In genomic region chr14:87386453-87386980, GRCh38 we compare ENCODE assay signal across 17 cellular contexts.
DNase-seq lines count a peak whose midpoint lies in the region; ATAC-seq, FAIRE-seq and TF ChIP-seq lines count a peak whose summit lies in the region.
"Had no signal": no experiment of that assay in that cellular context is flagged by ENCODE, and none has a peak within 500 bp of the region (broad histone marks: within the 10 kb centered on the region; RNA-seq: fewer than 3 reads in every experiment).

No MANE protein-coding gene starts in this region.

- FAIRE-seq in endometrium (lab: Jason Lieb, UNC) = peak; percentile 92
- FAIRE-seq: GM12892, H1 had no signal

- peak overlapping the region; percentile 42 to 72 for H3K27ac ChIP-seq in uterus
- H3K27ac ChIP-seq: KMS-11 had no signal

- intact Hi-C loops in uterus (cut with DNase I; ENCODE audit: low total_unique reads) = no loop called here
- intact Hi-C loops in posterior cingulate gyrus (cut with DNase I) = no loop called here

- no peak for TF ChIP-seq CTCF in uterus (IDR thresholded peaks at IDR 0.05)

- no peak for TF ChIP-seq POLR2A in uterus (IDR thresholded peaks at IDR 0.05)

- DNase-seq in SIG-M5 treated with dmso at 0.1 percent for 504 hours (lab: John Stamatoyannopoulos, UW; ENCODE audit: unreplicated experiment) = peak; percentile 52
- DNase-seq in SIG-M5 (lab: John Stamatoyannopoulos, UW) = no peak
- DNase-seq in NOMO-1 treated with dmso at 0.1 percent for 144 hours (lab: John Stamatoyannopoulos, UW; ENCODE audit: unreplicated experiment) = peak; percentile 77
- no peak for DNase-seq in uterus
- DNase-seq in posterior cingulate gyrus = no peak
- no peak for DNase-seq in DMS 273 (lab: John Stamatoyannopoulos, UW; ENCODE audit: unreplicated experiment)
- DNase-seq: 8988T, MM.1S, NCI-H1436 treated with DMSO at 0.1 percent for 48 hours, NCI-H2081, NCI-H510A, T-helper 1 cell had no signal

- no peaks in the 10 kb centered on the region for H3K9me3 ChIP-seq in uterus

- H3K4me3 ChIP-seq in uterus = no peak overlapping the region

- no peaks in the 10 kb centered on the region for H3K27me3 ChIP-seq in uterus

- peaks cover 0 to 9% of the 10 kb centered on the region in 2 donors for H3K4me1 ChIP-seq in uterus

- ATAC-seq in GM21360 (IDR thresholded peaks at IDR 0.05; ENCODE audit: unreplicated experiment) = no peak

- no peaks in the 10 kb centered on the region for H3K36me3 ChIP-seq in uterus

Comparison
In these comparisons a context has a peak if more than half of its experiments do, and no peak if none do; other contexts are left out.
1. DNase-seq: peak in SIG-M5 treated with dmso at 0.1 percent for 504 hours (single experiment) and NOMO-1 treated with dmso at 0.1 percent for 144 hours (single experiment); none in SIG-M5 (single experiment), uterus (0 of 2), posterior cingulate gyrus (0 of 10) and DMS 273 (single experiment).